Comparison of ENCODE assay signal across 18 cellular contexts in genomic region chr4:136748777-136749176, GRCh38.
"Had no signal": no experiment of that assay in that cellular context is flagged by ENCODE, and none has a peak within 500 bp of the region (broad histone marks: within the 10 kb centered on the region; RNA-seq: fewer than 3 reads in every experiment).

No MANE protein-coding gene starts in this region.

- ATAC-seq: gastroesophageal sphincter; stimulated activated effector memory CD8-positive, alpha-beta T cell treated with anti-CD3 and anti-CD28 coated beads, Interleukin-12 subunit alpha, Interleukin-12 subunit beta, amount 100 ng/mL, for 72 hours; stimulated activated naive CD8-positive, alpha-beta T cell treated with anti-CD3 and anti-CD28 coated beads, Interleukin-15, Interleukin-2, amounts not matched to agents 100 U/mL and 50 U/mL, for 24 hours had no signal

- H3K27me3 ChIP-seq: dorsolateral prefrontal cortex, gastroesophageal sphincter, hepatocyte, tibial artery, upper lobe of left lung, uterus had no signal

- H3K27ac ChIP-seq: gastroesophageal sphincter, hepatocyte, parathyroid adenoma, tibial artery, upper lobe of left lung, uterus had no signal

- H3K4me2 ChIP-seq: hepatocyte had no signal

- H3K4me1 ChIP-seq: parathyroid adenoma, upper lobe of left lung, uterus had no signal

- DNase-seq: cortex of kidney; dorsolateral prefrontal cortex; effector CD8-positive, alpha-beta T cell; glutamatergic neuron; kidney; left cardiac atrium; mesendoderm; naive B cell; stimulated activated CD4-positive, alpha-beta T cell treated with anti-CD3 and anti-CD28 coated beads, Interleukin-4, amount 100 ng/mL, for 1 hour; stimulated activated CD8-positive, alpha-beta memory T cell treated with anti-CD3 and anti-CD28 coated beads, Interleukin-4, amount 100 ng/mL, for 48 hours; stimulated activated naive CD8-positive, alpha-beta T cell treated with anti-CD3 and anti-CD28 coated beads, Interleukin-15, Interleukin-2, amounts not matched to agents 100 U/mL and 50 U/mL, for 24 hours; tibial artery; upper lobe of left lung; uterus had no signal

- H3K9me3 ChIP-seq: gastroesophageal sphincter, tibial artery, upper lobe of left lung, uterus had no signal

- H3K79me2 ChIP-seq: hepatocyte, parathyroid adenoma had no signal

- H3K9ac ChIP-seq: parathyroid adenoma had no signal

- H3K4me3 ChIP-seq: dorsolateral prefrontal cortex, gastroesophageal sphincter, hepatocyte, tibial artery, upper lobe of left lung, uterus had no signal

- H3K36me3 ChIP-seq: gastroesophageal sphincter, tibial artery, upper lobe of left lung, uterus had no signal

- H2AFZ ChIP-seq: hepatocyte, parathyroid adenoma had no signal
